Comparison of ENCODE assay signal across 22 cellular contexts in genomic region chr20:19907326-19908056, GRCh38.
DNase-seq lines count a peak whose midpoint lies in the region; ATAC-seq, FAIRE-seq and TF ChIP-seq lines count a peak whose summit lies in the region.
"Had no signal": no experiment of that assay in that cellular context is flagged by ENCODE, and none has a peak within 500 bp of the region (broad histone marks: within the 10 kb centered on the region; RNA-seq: fewer than 3 reads in every experiment).

No MANE protein-coding gene starts in this region.

- H3K9ac ChIP-seq in HepG2 (ENCODE audit: insufficient read depth, low read depth, low read length): no peak overlapping the region
- H3K9ac ChIP-seq: GM23248, SK-N-SH had no signal

- DNase-seq in RPMI7951 (ENCODE audit: low read depth) (peak; percentile 63), fibroblast of pulmonary artery (ENCODE audit: low read depth) (peak; percentile 54), HepG2 (ENCODE audit: low spot score) (no peak), upper lobe of left lung (peak in 1 of 2 donors; percentile 75), dedifferentiated amniotic fluid mesenchymal stem cell (ENCODE audit: extremely low spot score) (no peak), NCI-H446 treated with DMSO at 0.1 percent for 48 hours (lab: John Stamatoyannopoulos, UW) (no peak), germinal center (ENCODE audit: low spot score) (no peak)
- no peak for DNase-seq in activated CD4-positive, alpha-beta T cell treated with anti-CD3 and anti-CD28 coated beads for 4 hours
- DNase-seq: activated naive CD4-positive, alpha-beta T cell; activated T-cell treated with anti-CD3 and anti-CD28 coated beads, Interleukin-2, amount 50 U/mL, for 4 hours; amniotic stem cell; CD4-positive, alpha-beta memory T cell; GM23248; KG1; left lung; NCI-H1417 treated with DMSO at 0.1 percent for 48 hours; NCI-H2081 treated with DMSO at 0.1 percent for 48 hours; NK-92 treated with Interleukin-12 subunit alpha and Interleukin-12 subunit beta, amount 100 ng/mL, for 24 hours; Peyer's patch; SK-N-SH; stimulated activated CD4-positive, alpha-beta T cell treated with anti-CD3 and anti-CD28 coated beads, Interleukin-1b, Interleukin-23, amount 100 ng/mL, for 48 hours; T-helper 17 cell had no signal

- ATAC-seq in HepG2 (no peak), upper lobe of left lung (ENCODE audit: low FRiP score in 2 of 2) (no peak)
- ATAC-seq: activated T-cell treated with anti-CD3 and anti-CD28 coated beads, Interleukin-2, amount 50 U/mL, for 4 hours; left lung; T-helper 17 cell had no signal

- H3K4me2 ChIP-seq in HepG2 (ENCODE audit: low read depth, low read length): no peak overlapping the region
- H3K4me2 ChIP-seq: SK-N-SH had no signal

- no peaks in the 10 kb centered on the region for H4K20me1 ChIP-seq in HepG2 (ENCODE audit: insufficient read depth, low read length)

- H3K9me3 ChIP-seq in HepG2 (ENCODE audit: low read length) (no peaks in the 10 kb centered on the region), upper lobe of left lung (no peaks in the 10 kb centered on the region)
- H3K9me3 ChIP-seq: left lung, Peyer's patch, SK-N-SH had no signal

- no peaks in the 10 kb centered on the region for H3K36me3 ChIP-seq in HepG2 (replicated peaks in 1 of 2; ENCODE audit: control insufficient read depth in 1 of 2, insufficient read depth in 2 of 2, low read length in 2 of 2)
- H3K36me3 ChIP-seq in upper lobe of left lung: no peaks in the 10 kb centered on the region
- H3K36me3 ChIP-seq: left lung had no signal

- H3K4me1 ChIP-seq in HepG2 (ENCODE audit: insufficient read depth, low read length) (peaks cover 17% of the 10 kb centered on the region), upper lobe of left lung (peaks cover 39 to 66% (median 56%) of the 10 kb centered on the region in 4 donors)

- WGBS in HepG2 (ENCODE audit: low lambda C conversion rate): 64% methylated on average over 3 of the region's 3 CpGs
- 56 to 72% methylated on average over 2 to 3 of the region's 3 CpGs for WGBS in upper lobe of left lung, 2 donors

- H3K27ac ChIP-seq in HepG2 (ENCODE audit: extremely low read length, insufficient read depth, low read length) (no peak overlapping the region), upper lobe of left lung (peak overlapping the region; percentile 27 to 84 (median 76))
- H3K27ac ChIP-seq: GM23248, Peyer's patch had no signal

- H3K27me3 ChIP-seq in HepG2 (ENCODE audit: control insufficient read depth in 1 of 2, insufficient read depth in 2 of 2, low read length in 2 of 2) (peaks cover 0 to 2% of the 10 kb centered on the region in 2 experiments; a peak in 1 of 5 replicates), upper lobe of left lung (no peaks in the 10 kb centered on the region)
- H3K27me3 ChIP-seq: left lung, Peyer's patch had no signal

- FAIRE-seq in HepG2 (lab: Jason Lieb, UNC): no peak

- H3K4me3 ChIP-seq in fibroblast of pulmonary artery (replicated peaks; ENCODE audit: low read depth, low read length) (no peak overlapping the region), HepG2 (replicated peaks in 1 of 3; ENCODE audit: insufficient read depth in 1 of 3, low read depth in 2 of 3, low read length in 3 of 3) (no peak overlapping the region), upper lobe of left lung (no peak overlapping the region)
- H3K4me3 ChIP-seq: GM23248, left lung, Peyer's patch had no signal

- TF ChIP-seq RAD21 in HepG2 (CRISPR knock-in tag; IDR thresholded peaks at IDR 0.05): no peak

- H3K79me2 ChIP-seq in HepG2 (ENCODE audit: insufficient read depth, low read length): no peaks in the 10 kb centered on the region

- in situ Hi-C loops in HepG2 (cut with HindIII; ENCODE audit: extremely low pct_ligation_motif_present, low pct_unique_long_range_greater_than_20kb): no loop called here

- CTCF ChIA-PET in HepG2 (lab: Yijun Ruan, JAX; ENCODE audit: low intra/inter-chr PET ratio, low total read pairs): no interaction called here

- TF ChIP-seq CTCF in fibroblast of pulmonary artery (IDR thresholded peaks at IDR 0.05; ENCODE audit: low read length, missing control alignments) (no peak), HepG2 (CRISPR knock-in tag; IDR thresholded peaks at IDR 0.05) (no peak), upper lobe of left lung (IDR thresholded peaks at IDR 0.05) (no peak)

- no peak for TF ChIP-seq EP300 in HepG2 (IDR thresholded peaks at IDR 0.05; ENCODE audit: low read depth in 2 of 2, low read length in 2 of 2)
- no peak for TF ChIP-seq EP300 in HepG2 (CRISPR knock-in tag; IDR thresholded peaks at IDR 0.05; ENCODE audit: borderline replicate concordance)
- peak in 2 of 4 donors; percentile 92 to 96 for TF ChIP-seq EP300 in upper lobe of left lung (IDR thresholded peaks at IDR 0.05)

- POLR2A ChIA-PET in HepG2 (lab: Yijun Ruan, JAX): no interaction called here

- no peak for TF ChIP-seq POLR2A in HepG2 (IDR thresholded peaks at IDR 0.05; ENCODE audit: insufficient read depth in 1 of 2, low read depth in 2 of 2, low read length in 2 of 2)
- TF ChIP-seq POLR2A in upper lobe of left lung (IDR thresholded peaks at IDR 0.05): no peak

- no peak overlapping the region for H2AFZ ChIP-seq in HepG2 (ENCODE audit: low read length)
- H2AFZ ChIP-seq: GM23248 had no signal

- intact Hi-C loops in HepG2 (cut with micrococcal nuclease; ENCODE audit: unreplicated experiment): no loop called here

- BruUV-seq in HepG2 (replicated peaks; lab: Mats Ljungman, UMichigan): no TSS peak

TF ChIP-seq in HepG2, 621 proteins besides CTCF, POLR2A, EP300 and RAD21 (continues in another document):
- TF ChIP-seq ZBTB2 (CRISPR knock-in tag; IDR thresholded peaks at IDR 0.05; ENCODE audit: low read depth): no peak
- no peak for TF ChIP-seq ZIK1 (CRISPR knock-in tag; IDR thresholded peaks at IDR 0.05; ENCODE audit: borderline replicate concordance, low read depth)
- no peak for TF ChIP-seq PRDM15 (CRISPR knock-in tag; IDR thresholded peaks at IDR 0.05)
- no peak for TF ChIP-seq SMAD3 (CRISPR knock-in tag; IDR thresholded peaks at IDR 0.05)
- TF ChIP-seq TFE3 (CRISPR knock-in tag; IDR thresholded peaks at IDR 0.05): no peak
- no peak for TF ChIP-seq MXD3 (CRISPR knock-in tag; IDR thresholded peaks at IDR 0.05)
- peak; percentile 21; the same call in 1 of the 2 replicates for TF ChIP-seq SP4 (CRISPR knock-in tag; IDR thresholded peaks at IDR 0.05)

Comparison
In these comparisons a context has a peak if more than half of its experiments do, and no peak if none do; other contexts are left out.
1. DNase-seq: peak in RPMI7951 (single experiment) and fibroblast of pulmonary artery (single experiment); none in HepG2 (single experiment), dedifferentiated amniotic fluid mesenchymal stem cell (single experiment), NCI-H446 treated with DMSO at 0.1 percent for 48 hours (single experiment), germinal center (single experiment) and activated CD4-positive, alpha-beta T cell treated with anti-CD3 and anti-CD28 coated beads for 4 hours (0 of 2).